25 cellular contexts compared by ENCODE assay signal in the genomic region with DNA sequence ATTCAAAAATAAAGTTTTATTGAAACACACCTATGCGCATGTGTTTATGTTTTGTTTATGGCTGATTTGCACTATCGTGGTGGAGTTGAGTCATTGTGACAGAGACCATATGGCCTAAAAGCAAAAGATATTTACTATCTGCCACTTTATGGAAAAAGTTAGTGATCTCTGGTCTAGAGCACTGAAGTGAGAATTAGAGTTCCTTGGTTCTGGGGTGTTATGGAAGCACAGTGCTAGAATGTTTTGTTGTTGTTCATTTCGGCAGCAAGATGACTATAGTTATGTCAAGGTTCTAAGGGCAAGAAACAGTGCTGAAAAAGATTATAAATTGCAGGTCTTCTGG.
DNase-seq lines count a peak whose midpoint lies in the region; ATAC-seq and TF ChIP-seq lines count a peak whose summit lies in the region.
"Had no signal": no experiment of that assay in that cellular context is flagged by ENCODE, and none has a peak within 500 bp of the region (broad histone marks: within the 10 kb centered on the region; RNA-seq: fewer than 3 reads in every experiment).

No MANE protein-coding gene starts in this region.

- H3K27me3 Mint-ChIP-seq in endodermal cell (ENCODE audit: insufficient read depth) (no peaks in the 10 kb centered on the region), osteocyte (ENCODE audit: unreplicated experiment) (no peaks in the 10 kb centered on the region), type B pancreatic cell (peaks cover 4% of the 10 kb centered on the region)
- H3K27me3 Mint-ChIP-seq: stimulated activated naive CD8-positive, alpha-beta T cell treated with anti-CD3 and anti-CD28 coated beads, Interleukin-15, amount 100 ng/mL, for 72 hours had no signal

- H3K9me3 Mint-ChIP-seq in endodermal cell (no peaks in the 10 kb centered on the region), osteocyte (ENCODE audit: unreplicated experiment) (peaks cover 9% of the 10 kb centered on the region), type B pancreatic cell (no peaks in the 10 kb centered on the region)
- H3K9me3 Mint-ChIP-seq: activated CD8-positive, alpha-beta T cell treated with anti-CD3 and anti-CD28 coated beads for 36 hours; activated naive CD4-positive, alpha-beta T cell treated with anti-CD3 and anti-CD28 coated beads, Interleukin-2, amount 50 U/mL, for 72 hours; stimulated activated naive CD8-positive, alpha-beta T cell treated with anti-CD3 and anti-CD28 coated beads, Interleukin-15, amount 100 ng/mL, for 72 hours had no signal

- H3K4me1 ChIP-seq in PC-3 (ENCODE audit: insufficient read depth, low read length) (peaks cover 12% of the 10 kb centered on the region), endodermal cell (ENCODE audit: control insufficient read depth, insufficient read depth, low read length) (peaks cover 14% of the 10 kb centered on the region), right atrium auricular region (no peaks in the 10 kb centered on the region), OCI-LY7 (ENCODE audit: insufficient read depth, low read length, poor library complexity, severe bottlenecking) (no peaks in the 10 kb centered on the region)
- H3K4me1 ChIP-seq: BE2C, esophagus muscularis mucosa, left lung, Peyer's patch, tibial artery had no signal

- no peaks in the 10 kb centered on the region for H4K20me1 ChIP-seq in PC-3 (ENCODE audit: low read length)
- H4K20me1 ChIP-seq in OCI-LY7 (ENCODE audit: insufficient read depth, low read length) = no peaks in the 10 kb centered on the region

- H3K27ac ChIP-seq in PC-3 (ENCODE audit: low read length) = no peak overlapping the region
- H3K27ac ChIP-seq in endodermal cell (ENCODE audit: low read depth, low read length) = no peak overlapping the region
- H3K27ac ChIP-seq in right atrium auricular region = no peak overlapping the region
- no peak overlapping the region for H3K27ac ChIP-seq in OCI-LY7 (ENCODE audit: low read depth, low read length, poor library complexity, severe bottlenecking)
- H3K27ac ChIP-seq: esophagus muscularis mucosa, left lung, Peyer's patch, tibial artery had no signal

- no peak for TF ChIP-seq CTCF in HFF-Myc (IDR thresholded peaks at IDR 0.05; ENCODE audit: low read depth, low read length, missing control alignments)
- TF ChIP-seq CTCF in PC-3 (conservative IDR thresholded peaks at IDR 0.05; ENCODE audit: low read depth, low read length) = no peak
- TF ChIP-seq CTCF in endodermal cell (conservative IDR thresholded peaks at IDR 0.05) = no peak
- no peak for TF ChIP-seq CTCF in osteocyte (IDR thresholded peaks at IDR 0.05)
- no peak for TF ChIP-seq CTCF in right atrium auricular region (IDR thresholded peaks at IDR 0.05)
- TF ChIP-seq CTCF in type B pancreatic cell (conservative IDR thresholded peaks at IDR 0.05) = no peak
- TF ChIP-seq CTCF in OCI-LY7 (conservative IDR thresholded peaks at IDR 0.05; ENCODE audit: low read length) = no peak

- H3K36me3 Mint-ChIP-seq in endodermal cell (ENCODE audit: low read depth) (no peaks in the 10 kb centered on the region), osteocyte (ENCODE audit: unreplicated experiment) (no peaks in the 10 kb centered on the region), type B pancreatic cell (no peaks in the 10 kb centered on the region)
- H3K36me3 Mint-ChIP-seq: activated naive CD4-positive, alpha-beta T cell treated with anti-CD3 and anti-CD28 coated beads, Interleukin-2, amount 50 U/mL, for 72 hours; natural killer cell had no signal

- H2AFZ ChIP-seq in PC-3 (ENCODE audit: low read length) = no peak overlapping the region
- H2AFZ ChIP-seq in OCI-LY7 (ENCODE audit: low read length) = no peak overlapping the region

- peak overlapping the region; percentile 6 for H3K27ac Mint-ChIP-seq in endodermal cell
- peak overlapping the region; percentile 76 for H3K27ac Mint-ChIP-seq in osteocyte (ENCODE audit: unreplicated experiment)
- H3K27ac Mint-ChIP-seq in type B pancreatic cell = no peak overlapping the region
- H3K27ac Mint-ChIP-seq: activated CD8-positive, alpha-beta T cell treated with anti-CD3 and anti-CD28 coated beads for 36 hours; activated naive CD4-positive, alpha-beta T cell treated with anti-CD3 and anti-CD28 coated beads, Interleukin-2, amount 50 U/mL, for 72 hours; natural killer cell; stimulated activated naive CD8-positive, alpha-beta T cell treated with anti-CD3 and anti-CD28 coated beads, Interleukin-15, amount 100 ng/mL, for 72 hours had no signal

- H3K79me2 ChIP-seq in PC-3 (ENCODE audit: low read length) (no peaks in the 10 kb centered on the region), OCI-LY7 (ENCODE audit: insufficient read depth, low read depth, low read length) (no peaks in the 10 kb centered on the region)

- H3K4me1 Mint-ChIP-seq in endodermal cell (peaks cover 37% of the 10 kb centered on the region), osteocyte (ENCODE audit: unreplicated experiment) (peaks cover 83% of the 10 kb centered on the region), type B pancreatic cell (ENCODE audit: unreplicated experiment) (peaks cover 22% of the 10 kb centered on the region)
- H3K4me1 Mint-ChIP-seq: natural killer cell; stimulated activated naive CD8-positive, alpha-beta T cell treated with anti-CD3 and anti-CD28 coated beads, Interleukin-15, amount 100 ng/mL, for 72 hours had no signal

- DNase-seq in HFF-Myc (ENCODE audit: extremely low read depth, low read depth) (peak; percentile 26), PC-3 (no peak), endodermal cell (no peak), osteocyte (ENCODE audit: extremely low spot score, unreplicated experiment) (no peak), right atrium auricular region (ENCODE audit: low spot score) (no peak), germinal center (ENCODE audit: low spot score) (no peak), type B pancreatic cell (ENCODE audit: extremely low spot score, unreplicated experiment) (no peak), OCI-LY7 (ENCODE audit: low spot score) (no peak)
- DNase-seq: activated CD4-positive, alpha-beta T cell treated with anti-CD3 and anti-CD28 coated beads for 1 hour; activated CD8-positive, alpha-beta T cell treated with anti-CD3 and anti-CD28 coated beads for 36 hours; aorta; BE2C; cortex of kidney; GDM1; left lung; natural killer cell; NCI-H1048; NCI-H187 treated with DMSO at 0.1 percent for 48 hours; occipital lobe; Peyer's patch; stimulated activated naive CD8-positive, alpha-beta T cell treated with anti-CD3 and anti-CD28 coated beads, Interleukin-15, amount 100 ng/mL, for 72 hours; T-helper 1 cell; tibial artery had no signal

- H3K9ac ChIP-seq in PC-3 (ENCODE audit: low read length) (no peak overlapping the region), endodermal cell (ENCODE audit: extremely low read depth, low read length, poor library complexity, severe bottlenecking) (no peak overlapping the region)

- H3F3A ChIP-seq in PC-3 (ENCODE audit: low read length, unreplicated experiment) = no peaks in the 10 kb centered on the region

- BruUV-seq in PC-3 (replicated peaks; lab: Mats Ljungman, UMichigan) (no TSS peak), OCI-LY7 (replicated peaks; lab: Mats Ljungman, UMichigan) (no TSS peak)

- no peak overlapping the region for H3K4me3 ChIP-seq in HFF-Myc (replicated peaks; ENCODE audit: low read depth, low read length)
- H3K4me3 ChIP-seq in PC-3 (ENCODE audit: low read length) = no peak overlapping the region
- H3K4me3 ChIP-seq in endodermal cell (ENCODE audit: low read length) = no peak overlapping the region
- H3K4me3 ChIP-seq in right atrium auricular region = no peak overlapping the region
- H3K4me3 ChIP-seq in OCI-LY7 (ENCODE audit: low read depth, low read length, poor library complexity, severe bottlenecking) = no peak overlapping the region
- H3K4me3 ChIP-seq: esophagus muscularis mucosa, left lung, Peyer's patch, tibial artery had no signal

- CTCF ChIA-PET in PC-3 (lab: Charles Lee) = no interaction called here
- CTCF ChIA-PET in OCI-LY7 (lab: Charles Lee; ENCODE audit: unreplicated experiment) = no interaction called here

- H3K9me2 ChIP-seq in PC-3 (replicated peaks; ENCODE audit: low read length) (no peaks in the 10 kb centered on the region), OCI-LY7 (ENCODE audit: insufficient read depth, low read length) (no peaks in the 10 kb centered on the region)

- H3K36me3 ChIP-seq in PC-3 (ENCODE audit: low read depth, low read length) (no peaks in the 10 kb centered on the region), endodermal cell (ENCODE audit: control insufficient read depth, insufficient read depth, low read length) (no peaks in the 10 kb centered on the region), right atrium auricular region (no peaks in the 10 kb centered on the region), OCI-LY7 (ENCODE audit: insufficient read depth, low read length) (no peaks in the 10 kb centered on the region)
- H3K36me3 ChIP-seq: BE2C, esophagus muscularis mucosa, left lung, Peyer's patch, tibial artery had no signal

- POLR2A ChIA-PET in PC-3 (lab: Charles Lee; ENCODE audit: unreplicated experiment) (interaction anchor here (0.5 to 0.6 kb wide), 2 partner anchors 56 to 192 kb away, joined by 3 to 5 read pairs; no protein-coding TSS in a partner anchor), OCI-LY7 (lab: Charles Lee) (no interaction called here)

- H3K27me3 ChIP-seq in PC-3 (ENCODE audit: low read length) (no peaks in the 10 kb centered on the region), endodermal cell (ENCODE audit: control insufficient read depth, insufficient read depth, low read length, poor library complexity, severe bottlenecking) (no peaks in the 10 kb centered on the region), right atrium auricular region (no peaks in the 10 kb centered on the region)
- H3K27me3 ChIP-seq: esophagus muscularis mucosa, Peyer's patch, tibial artery had no signal

- whole genome bisulfite sequencing in endodermal cell (ENCODE audit: insufficient coverage in 1 of 2, insufficient read length in 1 of 2), 2 experiments = 80 to 93% methylated on average over 1 to 3 of the region's 3 CpGs

- H3K4me2 ChIP-seq in PC-3 (ENCODE audit: low read length) (no peak overlapping the region), OCI-LY7 (ENCODE audit: low read length) (no peak overlapping the region)

- no peak overlapping the region for H3K4me3 Mint-ChIP-seq in endodermal cell
- no peak overlapping the region for H3K4me3 Mint-ChIP-seq in osteocyte (ENCODE audit: unreplicated experiment)
- no peak overlapping the region for H3K4me3 Mint-ChIP-seq in type B pancreatic cell
- H3K4me3 Mint-ChIP-seq: activated CD8-positive, alpha-beta T cell treated with anti-CD3 and anti-CD28 coated beads for 36 hours; natural killer cell; stimulated activated naive CD8-positive, alpha-beta T cell treated with anti-CD3 and anti-CD28 coated beads, Interleukin-15, amount 100 ng/mL, for 72 hours had no signal

- intact Hi-C loops in PC-3 (cut with micrococcal nuclease) = no loop called here
- intact Hi-C loops in OCI-LY7 (cut with micrococcal nuclease; ENCODE audit: unreplicated experiment) = no loop called here

- H3K9me3 ChIP-seq in PC-3 (ENCODE audit: low read length) = no peaks in the 10 kb centered on the region
- H3K9me3 ChIP-seq in endodermal cell (ENCODE audit: control insufficient read depth, low read length) = no peaks in the 10 kb centered on the region
- no peaks in the 10 kb centered on the region for H3K9me3 ChIP-seq in right atrium auricular region
- H3K9me3 ChIP-seq in OCI-LY7 (ENCODE audit: low read length) = no peaks in the 10 kb centered on the region
- H3K9me3 ChIP-seq: BE2C, esophagus muscularis mucosa, left lung, Peyer's patch, tibial artery had no signal

- ATAC-seq in PC-3 = peak; percentile 24; the same call in 1 of the 2 replicates
- ATAC-seq: activated CD8-positive, alpha-beta T cell treated with anti-CD3 and anti-CD28 coated beads for 36 hours; activated naive CD4-positive, alpha-beta T cell treated with anti-CD3 and anti-CD28 coated beads, Interleukin-2, amount 50 U/mL, for 72 hours; left lung; natural killer cell; stimulated activated naive CD8-positive, alpha-beta T cell treated with anti-CD3 and anti-CD28 coated beads, Interleukin-15, amount 100 ng/mL, for 72 hours had no signal
